Comparison of ENCODE assay signal across 12 cellular contexts in genomic region chr13:49446473-49446872, GRCh38. TPM values are rescaled to one million over a fixed set of nuclear protein-coding genes. Genes with fewer than 3 reads are reported as not detected.
A peak's percentile ranks its signal among the peaks of the same experiment; 100 is the strongest.
DNase-seq lines count a peak whose midpoint lies in the region; ATAC-seq and TF ChIP-seq lines count a peak whose summit lies in the region.
"Had no signal": no experiment of that assay in that cellular context is flagged by ENCODE, and none has a peak within 500 bp of the region (broad histone marks: within the 10 kb centered on the region; RNA-seq: fewer than 3 reads in every experiment).

No MANE protein-coding gene starts in this region.

- peak overlapping the region; percentile 94 for H3K4me3 ChIP-seq in NB4 (ENCODE audit: low read depth, low read length)
- no peak overlapping the region for H3K4me3 ChIP-seq in sigmoid colon

- H3K9me3 Mint-ChIP-seq in activated CD4-positive, alpha-beta T cell treated with anti-CD3 and anti-CD28 coated beads, Interleukin-2, amount 10 ng/mL, durations not matched to agents 7 days and 5 days: no peaks in the 10 kb centered on the region
- no peaks in the 10 kb centered on the region for H3K9me3 Mint-ChIP-seq in brain

- peaks cover 37% of the 10 kb centered on the region for H3K36me3 Mint-ChIP-seq in activated CD4-positive, alpha-beta T cell treated with anti-CD3 and anti-CD28 coated beads, Interleukin-2, amount 10 ng/mL, durations not matched to agents 7 days and 5 days (ENCODE audit: low read depth)
- H3K36me3 Mint-ChIP-seq in brain: peaks cover 30% of the 10 kb centered on the region

- CTCF ChIA-PET in activated CD4-positive, alpha-beta T cell treated with anti-CD3 and anti-CD28 coated beads, Interleukin-2, amount 10 ng/mL, durations not matched to agents 7 days and 5 days (lab: Charles Lee): interaction anchor here (0.5 to 2.3 kb wide), 4 partner anchors 8 to 127 kb away, joined by 3 to 8 read pairs (median 4); no protein-coding TSS in a partner anchor

- H3K4me1 Mint-ChIP-seq in activated CD4-positive, alpha-beta T cell treated with anti-CD3 and anti-CD28 coated beads, Interleukin-2, amount 10 ng/mL, durations not matched to agents 7 days and 5 days: peaks cover 71% of the 10 kb centered on the region
- peaks cover 69% of the 10 kb centered on the region for H3K4me1 Mint-ChIP-seq in brain

- H3K27me3 ChIP-seq in sigmoid colon: no peaks in the 10 kb centered on the region
- H3K27me3 ChIP-seq: heart left ventricle had no signal

- H3K27ac ChIP-seq in sigmoid colon: peak overlapping the region; percentile 92 to 97 (median 94)
- H3K27ac ChIP-seq: WERI-Rb-1 had no signal

- TF ChIP-seq CTCF in NB4 (IDR thresholded peaks at IDR 0.05; ENCODE audit: low read depth, low read length) (no peak), brain (conservative IDR thresholded peaks at IDR 0.05) (no peak), sigmoid colon (IDR thresholded peaks at IDR 0.05) (no peak)

- ATAC-seq in GM18907 (IDR thresholded peaks at IDR 0.05; ENCODE audit: unreplicated experiment): no peak
- ATAC-seq: heart left ventricle had no signal

- peak overlapping the region; percentile 73 for H3K4me3 Mint-ChIP-seq in activated CD4-positive, alpha-beta T cell treated with anti-CD3 and anti-CD28 coated beads, Interleukin-2, amount 10 ng/mL, durations not matched to agents 7 days and 5 days
- peak overlapping the region; percentile 70 to 87 (median 75) for H3K4me3 Mint-ChIP-seq in brain

- H3K36me3 ChIP-seq in sigmoid colon: no peaks in the 10 kb centered on the region
- H3K36me3 ChIP-seq: heart left ventricle, WERI-Rb-1 had no signal

- H3K9me3 ChIP-seq in sigmoid colon: no peaks in the 10 kb centered on the region
- H3K9me3 ChIP-seq: heart left ventricle had no signal

- peak overlapping the region; percentile 13 for H3K27ac Mint-ChIP-seq in activated CD4-positive, alpha-beta T cell treated with anti-CD3 and anti-CD28 coated beads, Interleukin-2, amount 10 ng/mL, durations not matched to agents 7 days and 5 days
- H3K27ac Mint-ChIP-seq in brain: peak overlapping the region in 2 of 5 experiments; percentile 89 to 98

- POLR2A ChIA-PET in activated CD4-positive, alpha-beta T cell treated with anti-CD3 and anti-CD28 coated beads, Interleukin-2, amount 10 ng/mL, durations not matched to agents 7 days and 5 days (lab: Charles Lee): interaction anchor here (0.7 kb wide), 1 partner anchor 17 kb away, joined by 3 read pairs; no protein-coding TSS in a partner anchor

- no peak for DNase-seq in activated CD4-positive, alpha-beta T cell treated with anti-CD3 and anti-CD28 coated beads, Interleukin-2, amount 10 ng/mL, durations not matched to agents 7 days and 5 days
- DNase-seq in activated CD4-positive, alpha-beta T cell treated with anti-CD3 and anti-CD28 coated beads for 4 hours: no peak
- DNase-seq in NB4 (ENCODE audit: low read depth) (peak; percentile 7), sigmoid colon (no peak), DMS 273 (lab: John Stamatoyannopoulos, UW; ENCODE audit: unreplicated experiment) (no peak)
- DNase-seq in activated CD4-positive, CD25-positive, alpha-beta regulatory T cell (lab: John Stamatoyannopoulos, UW): no peak
- DNase-seq: heart left ventricle, NCI-H2107, RPMI8226, WERI-Rb-1 had no signal

- H3K4me1 ChIP-seq in sigmoid colon: peaks cover 0 to 46% (median 41%) of the 10 kb centered on the region in 4 donors

- TF ChIP-seq POLR2A in NB4 (IDR thresholded peaks at IDR 0.05; ENCODE audit: extremely low read depth, insufficient read length): no peak
- TF ChIP-seq POLR2A in sigmoid colon (IDR thresholded peaks at IDR 0.05): no peak

- intact Hi-C loops in sigmoid colon (cut with DNase I): loop anchor here (5.0 to 10.0 kb wide), 4 partner anchors 51 to 862 kb away; partner anchors contain the start of gene PHF11

- TF ChIP-seq EP300 in sigmoid colon (IDR thresholded peaks at IDR 0.05): no peak

- no peaks in the 10 kb centered on the region for H3K27me3 Mint-ChIP-seq in activated CD4-positive, alpha-beta T cell treated with anti-CD3 and anti-CD28 coated beads, Interleukin-2, amount 10 ng/mL, durations not matched to agents 7 days and 5 days
- peaks cover 13% of the 10 kb centered on the region for H3K27me3 Mint-ChIP-seq in brain

RNA-seq across cellular contexts. Expression of gene SETDB2, which starts 2.4 kb away (rescaled TPM):
- 10 to 100 TPM; 15.6 to 18.7 TPM for total RNA-seq in activated CD4-positive, alpha-beta T cell treated with anti-CD3 and anti-CD28 coated beads, Interleukin-2, amount 10 ng/mL, durations not matched to agents 7 days and 5 days
- polyA plus RNA-seq in brain (ENCODE audit: insufficient read depth, low read depth, low replicate concordance) (1.4 TPM), sigmoid colon (1 to 10 TPM; 3.6 to 4.9 (median 4.9) TPM)
- total RNA-seq in sigmoid colon: 10 to 100 TPM in 3 of 4 donors, 1 to 10 TPM in 1; 7.5 to 12.5 (median 11.2) TPM

RNA-seq across cellular contexts. Expression of gene CAB39L, which starts 2.6 kb away (rescaled TPM):
- total RNA-seq in activated CD4-positive, alpha-beta T cell treated with anti-CD3 and anti-CD28 coated beads, Interleukin-2, amount 10 ng/mL, durations not matched to agents 7 days and 5 days: 1 to 10 TPM; 3.1 to 3.5 TPM
- polyA plus RNA-seq in brain (ENCODE audit: insufficient read depth, low read depth, low replicate concordance) (6.2 TPM), sigmoid colon (10 to 100 TPM in 1 of 3 donors, 1 to 10 TPM in 2; 5.5 to 15.6 (median 7.2) TPM)
- 100 to 1,000 TPM; 121 to 180 (median 150) TPM for total RNA-seq in sigmoid colon

RNA-seq across cellular contexts. Expression of gene PHF11, which starts 49.3 kb away (rescaled TPM):
- 100 to 1,000 TPM; 130 to 144 TPM for total RNA-seq in activated CD4-positive, alpha-beta T cell treated with anti-CD3 and anti-CD28 coated beads, Interleukin-2, amount 10 ng/mL, durations not matched to agents 7 days and 5 days
- polyA plus RNA-seq in brain (ENCODE audit: insufficient read depth, low read depth, low replicate concordance): 9.0 TPM
- total RNA-seq in sigmoid colon: 10 to 100 TPM; 29.6 to 52.1 (median 37.5) TPM
- 10 to 100 TPM; 20.1 to 36.8 (median 20.4) TPM for polyA plus RNA-seq in sigmoid colon

Comparison
In these comparisons a context has a peak if more than half of its experiments do, and no peak if none do; other contexts are left out.
1. RNA of gene CAB39L, which starts 2.6 kb away (total RNA-seq): 121 to 180 TPM in sigmoid colon; 3.1 to 3.5 TPM in activated CD4-positive, alpha-beta T cell treated with anti-CD3 and anti-CD28 coated beads, Interleukin-2, amount 10 ng/mL, durations not matched to agents 7 days and 5 days; every median in the first group is over 10 times any median in the second.